8 cellular contexts compared by ENCODE assay signal in genomic region chr12:52139579-52140062, GRCh38. TPM values are rescaled to one million over a fixed set of nuclear protein-coding genes. Genes with fewer than 3 reads are reported as not detected.
DNase-seq lines count a peak whose midpoint lies in the region; ATAC-seq and TF ChIP-seq lines count a peak whose summit lies in the region.

No MANE protein-coding gene starts in this region.

- H3K36me3 ChIP-seq in RWPE2 (ENCODE audit: low read depth) = no peaks in the 10 kb centered on the region

- H3K4me3 ChIP-seq in HL-60 (replicated peaks; ENCODE audit: insufficient read depth, low read length) (no peak overlapping the region), RWPE2 (ENCODE audit: severe bottlenecking) (no peak overlapping the region)

- H3K4me1 Mint-ChIP-seq in Calu3 (ENCODE audit: low read depth, unreplicated experiment) (peaks cover 15% of the 10 kb centered on the region), progenitor cell of endocrine pancreas (ENCODE audit: low read depth) (no peaks in the 10 kb centered on the region)

- H3K27me3 ChIP-seq in HL-60 (ENCODE audit: insufficient read depth, poor library complexity, severe bottlenecking) (no peaks in the 10 kb centered on the region), RWPE2 (ENCODE audit: insufficient read depth, poor library complexity, severe bottlenecking) (no peaks in the 10 kb centered on the region)

- H3K27ac ChIP-seq in HL-60 (replicated peaks) (no peak overlapping the region), RWPE2 (ENCODE audit: poor library complexity, severe bottlenecking) (peak overlapping the region; percentile 16)

- no peaks in the 10 kb centered on the region for H3K9me3 ChIP-seq in RWPE2 (ENCODE audit: severe bottlenecking)

- DNase-seq in Calu3 (peak; percentile 73), HL-60 (ENCODE audit: low read depth in 1 of 2, low spot score in 1 of 2) (no peak), RWPE2 (ENCODE audit: low spot score) (no peak), dedifferentiated amniotic fluid mesenchymal stem cell (ENCODE audit: extremely low spot score) (peak; percentile 22), progenitor cell of endocrine pancreas (ENCODE audit: low spot score, unreplicated experiment) (peak; percentile 48), anterior cingulate cortex (lab: John Stamatoyannopoulos, UW) (no peak)
- DNase-seq in activated CD4-positive, CD25-positive, alpha-beta regulatory T cell (lab: John Stamatoyannopoulos, UW) = no peak

- H3K27me3 Mint-ChIP-seq in Calu3 (ENCODE audit: unreplicated experiment) (peaks cover 14% of the 10 kb centered on the region), progenitor cell of endocrine pancreas (peaks cover 27% of the 10 kb centered on the region)

- TF ChIP-seq CTCF in Calu3 (IDR thresholded peaks at IDR 0.05; ENCODE audit: unreplicated experiment) (peak; percentile 77), HL-60 (IDR thresholded peaks at IDR 0.05; ENCODE audit: insufficient read depth, low read length) (peak; percentile 29), RWPE2 (IDR thresholded peaks at IDR 0.05; ENCODE audit: poor library complexity, severe bottlenecking) (peak; percentile 98), progenitor cell of endocrine pancreas (IDR thresholded peaks at IDR 0.05; ENCODE audit: unreplicated experiment) (peak; percentile 87)

- BruUV-seq in Calu3 (replicated peaks; lab: Mats Ljungman, UMichigan) = no TSS peak

- CTCF ChIA-PET in Calu3 (lab: Charles Lee) = no interaction called here

- H3K4me3 Mint-ChIP-seq in Calu3 (ENCODE audit: low read depth, unreplicated experiment) (no peak overlapping the region), progenitor cell of endocrine pancreas (ENCODE audit: low read depth) (no peak overlapping the region)

- H3K9me3 Mint-ChIP-seq in Calu3 (ENCODE audit: low read depth, unreplicated experiment) (no peaks in the 10 kb centered on the region), progenitor cell of endocrine pancreas (ENCODE audit: low read depth) (no peaks in the 10 kb centered on the region)

- ATAC-seq in RWPE2 (ENCODE audit: low read depth) = peak; percentile 60
- no peak for ATAC-seq in GM21390 (IDR thresholded peaks at IDR 0.05; ENCODE audit: unreplicated experiment)

- peaks cover 15% of the 10 kb centered on the region for H3K36me3 Mint-ChIP-seq in Calu3 (ENCODE audit: insufficient read depth, unreplicated experiment)
- no peaks in the 10 kb centered on the region for H3K36me3 Mint-ChIP-seq in progenitor cell of endocrine pancreas (ENCODE audit: insufficient read depth)

- intact Hi-C loops in Calu3 (cut with micrococcal nuclease; ENCODE audit: unreplicated experiment) = loop anchor here (5.0 to 10.0 kb wide), 2 partner anchors 445 to 843 kb away; no protein-coding TSS in a partner anchor

- H3K27ac Mint-ChIP-seq in Calu3 (ENCODE audit: unreplicated experiment) = no peak overlapping the region
- no peak overlapping the region for H3K27ac Mint-ChIP-seq in progenitor cell of endocrine pancreas

- H3K4me1 ChIP-seq in RWPE2 (ENCODE audit: insufficient read depth, poor library complexity, severe bottlenecking) = peaks cover 11% of the 10 kb centered on the region

RNA-seq across cellular contexts. Expression of gene KRT80, which starts 52.2 kb away (rescaled TPM):
- total RNA-seq in Calu3 (2022) (32.7 and 45.5 TPM in 2 replicates), progenitor cell of endocrine pancreas (0.07 and 0.20 TPM in 2 replicates)

Comparison
In these comparisons a context has a peak if more than half of its experiments do, and no peak if none do; other contexts are left out.
1. DNase-seq: peak in Calu3 (single experiment), dedifferentiated amniotic fluid mesenchymal stem cell (single experiment) and progenitor cell of endocrine pancreas (single experiment); none in HL-60 (0 of 2), RWPE2 (single experiment), activated CD4-positive, CD25-positive, alpha-beta regulatory T cell (0 of 4) and anterior cingulate cortex (0 of 58).
2. CTCF ChIP-seq: peak in every context shown above with its lines; median percentile 98 in RWPE2; 87 in progenitor cell of endocrine pancreas; 77 in Calu3; 29 in HL-60.
3. RNA of gene KRT80, which starts 52.2 kb away (total RNA-seq): 32.7 to 45.5 TPM in Calu3; 0.07 to 0.20 TPM in progenitor cell of endocrine pancreas; every median in the first group is over 10 times any median in the second.